In genomic region chr18:51447351-51447896, GRCh38 we compare ENCODE assay signal across 14 cellular contexts.
DNase-seq lines count a peak whose midpoint lies in the region; ATAC-seq, FAIRE-seq and TF ChIP-seq lines count a peak whose summit lies in the region.
"Had no signal": no experiment of that assay in that cellular context is flagged by ENCODE, and none has a peak within 500 bp of the region (broad histone marks: within the 10 kb centered on the region; RNA-seq: fewer than 3 reads in every experiment).

No MANE protein-coding gene starts in this region.

- H3K27ac ChIP-seq in A549 = no peak overlapping the region
- H3K27ac ChIP-seq in CD4-positive, alpha-beta T cell (ENCODE audit: low read depth, low read length) = no peak overlapping the region
- H3K27ac ChIP-seq: skin epidermis, upper lobe of left lung had no signal

- no peak overlapping the region for H3K4me3 Mint-ChIP-seq in nephron progenitor cell
- H3K4me3 Mint-ChIP-seq in CD4-positive, alpha-beta T cell = no peak overlapping the region
- no peak overlapping the region for H3K4me3 Mint-ChIP-seq in activated T-helper 1 cell treated with anti-CD3 and anti-CD28 coated beads, Interleukin-12 subunit alpha, Interleukin-12 subunit beta, Interleukin-2, Interleukin-4 antibody, amounts not matched to agents 30 ng/mL and 10 ng/mL and 1 ng/mL, durations not matched to agents 14 hours and 24 hours and 36 hours
- H3K4me3 Mint-ChIP-seq: effector memory CD8-positive, alpha-beta T cell had no signal

- no peak overlapping the region for H3K4me2 ChIP-seq in A549

- no peak overlapping the region for H3K4me3 ChIP-seq in A549
- H3K4me3 ChIP-seq: skin epidermis, upper lobe of left lung had no signal

- no peak for TF ChIP-seq CTCF in A549 (IDR thresholded peaks at IDR 0.05)
- TF ChIP-seq CTCF in nephron progenitor cell (IDR thresholded peaks at IDR 0.05) = no peak
- TF ChIP-seq CTCF in CD4-positive, alpha-beta T cell (IDR thresholded peaks at IDR 0.05) = no peak

- intact Hi-C loops in CD4-positive, alpha-beta T cell (cut with DNase I, micrococcal nuclease) = no loop called here
- intact Hi-C loops in activated T-helper 1 cell treated with anti-CD3 and anti-CD28 coated beads, Interleukin-12 subunit alpha, Interleukin-12 subunit beta, Interleukin-2, Interleukin-4 antibody, amounts not matched to agents 30 ng/mL and 10 ng/mL and 1 ng/mL, durations not matched to agents 14 hours and 24 hours and 36 hours (cut with micrococcal nuclease) = no loop called here

- H3K9me3 Mint-ChIP-seq in nephron progenitor cell = no peaks in the 10 kb centered on the region
- H3K9me3 Mint-ChIP-seq in CD4-positive, alpha-beta T cell = no peaks in the 10 kb centered on the region
- no peaks in the 10 kb centered on the region for H3K9me3 Mint-ChIP-seq in activated T-helper 1 cell treated with anti-CD3 and anti-CD28 coated beads, Interleukin-12 subunit alpha, Interleukin-12 subunit beta, Interleukin-2, Interleukin-4 antibody, amounts not matched to agents 30 ng/mL and 10 ng/mL and 1 ng/mL, durations not matched to agents 14 hours and 24 hours and 36 hours
- H3K9me3 Mint-ChIP-seq: effector memory CD8-positive, alpha-beta T cell had no signal

- H3K4me1 ChIP-seq in A549 = no peaks in the 10 kb centered on the region
- H3K4me1 ChIP-seq: upper lobe of left lung had no signal

- TF ChIP-seq RAD21 in A549 (conservative IDR thresholded peaks at IDR 0.05 in 1 of 2, IDR thresholded peaks at IDR 0.05 in 1 of 2) = no peak

- TF ChIP-seq POLR2A in A549 (IDR thresholded peaks at IDR 0.05; ENCODE audit: low read length) = no peak

- H3K36me3 Mint-ChIP-seq in nephron progenitor cell (ENCODE audit: low read depth) = no peaks in the 10 kb centered on the region
- H3K36me3 Mint-ChIP-seq in CD4-positive, alpha-beta T cell (ENCODE audit: low read depth) = no peaks in the 10 kb centered on the region
- H3K36me3 Mint-ChIP-seq in activated T-helper 1 cell treated with anti-CD3 and anti-CD28 coated beads, Interleukin-12 subunit alpha, Interleukin-12 subunit beta, Interleukin-2, Interleukin-4 antibody, amounts not matched to agents 30 ng/mL and 10 ng/mL and 1 ng/mL, durations not matched to agents 14 hours and 24 hours and 36 hours (ENCODE audit: low read depth) = no peaks in the 10 kb centered on the region

- ATAC-seq in A549 = peak; percentile 38 to 68; a peak in 3 of 6 replicates
- ATAC-seq in CD4-positive, alpha-beta T cell (ENCODE audit: poor library complexity) = no peak
- ATAC-seq: effector memory CD8-positive, alpha-beta T cell had no signal

- WGBS in A549 (ENCODE audit: missing lambda C conversion rate) = 14% methylated on average over 4 of the region's 9 CpGs

- POLR2A ChIA-PET in A549 (lab: Yijun Ruan, JAX) = no interaction called here
- POLR2A ChIA-PET in CD4-positive, alpha-beta T cell (lab: Charles Lee) = no interaction called here

- no peak for DNase-seq in A549 (ENCODE audit: low read depth in 1 of 2, low spot score in 1 of 2)
- DNase-seq in NCI-H226 = peak; percentile 17
- DNase-seq in globus pallidus (ENCODE audit: low spot score) = peak; percentile 55
- DNase-seq in nephron progenitor cell = no peak
- no peak for DNase-seq in CD4-positive, alpha-beta T cell
- no peak for DNase-seq in activated T-cell treated with anti-CD3 and anti-CD28 coated beads for 4 hours
- DNase-seq in germinal center (ENCODE audit: low spot score) = no peak
- no peak for DNase-seq in activated T-helper 1 cell treated with anti-CD3 and anti-CD28 coated beads, Interleukin-12 subunit alpha, Interleukin-12 subunit beta, Interleukin-2, Interleukin-4 antibody, amounts not matched to agents 30 ng/mL and 10 ng/mL and 1 ng/mL, durations not matched to agents 14 hours and 24 hours and 36 hours (ENCODE audit: low spot score)
- DNase-seq: activated CD8-positive, alpha-beta memory T cell treated with anti-CD3 and anti-CD28 coated beads, Interleukin-2, amount 50 U/mL, for 4 hours; DMS79 treated with DMSO at 0.1 percent for 48 hours; effector memory CD8-positive, alpha-beta T cell; SHP77 had no signal

- H3K27ac Mint-ChIP-seq in nephron progenitor cell = peak overlapping the region; percentile 91
- H3K27ac Mint-ChIP-seq in CD4-positive, alpha-beta T cell = no peak overlapping the region
- no peak overlapping the region for H3K27ac Mint-ChIP-seq in activated T-helper 1 cell treated with anti-CD3 and anti-CD28 coated beads, Interleukin-12 subunit alpha, Interleukin-12 subunit beta, Interleukin-2, Interleukin-4 antibody, amounts not matched to agents 30 ng/mL and 10 ng/mL and 1 ng/mL, durations not matched to agents 14 hours and 24 hours and 36 hours
- H3K27ac Mint-ChIP-seq: effector memory CD8-positive, alpha-beta T cell had no signal

- H3K27me3 Mint-ChIP-seq in nephron progenitor cell (ENCODE audit: low read depth, poor library complexity) = peaks cover 8% of the 10 kb centered on the region
- H3K27me3 Mint-ChIP-seq in CD4-positive, alpha-beta T cell = peaks cover 40% of the 10 kb centered on the region
- H3K27me3 Mint-ChIP-seq in activated T-helper 1 cell treated with anti-CD3 and anti-CD28 coated beads, Interleukin-12 subunit alpha, Interleukin-12 subunit beta, Interleukin-2, Interleukin-4 antibody, amounts not matched to agents 30 ng/mL and 10 ng/mL and 1 ng/mL, durations not matched to agents 14 hours and 24 hours and 36 hours (ENCODE audit: insufficient read depth) = peaks cover 8% of the 10 kb centered on the region

- no peaks in the 10 kb centered on the region for H3K9me3 ChIP-seq in A549
- no peaks in the 10 kb centered on the region for H3K9me3 ChIP-seq in CD4-positive, alpha-beta T cell (ENCODE audit: control insufficient read depth, low read length)
- H3K9me3 ChIP-seq: upper lobe of left lung had no signal

- CTCF ChIA-PET in A549 (lab: Yijun Ruan, JAX) = no interaction called here
- CTCF ChIA-PET in CD4-positive, alpha-beta T cell (lab: Charles Lee) = no interaction called here

- TF ChIP-seq EP300 in A549 (IDR thresholded peaks at IDR 0.05) = no peak

- no peaks in the 10 kb centered on the region for H3K27me3 ChIP-seq in CD4-positive, alpha-beta T cell (ENCODE audit: control insufficient read depth, insufficient read depth, low read length)
- H3K27me3 ChIP-seq: upper lobe of left lung had no signal

- no peak for FAIRE-seq in A549 (lab: Jason Lieb, UNC)

- H3K4me1 Mint-ChIP-seq in nephron progenitor cell = peaks cover 51% of the 10 kb centered on the region
- H3K4me1 Mint-ChIP-seq in CD4-positive, alpha-beta T cell (ENCODE audit: low read depth) = no peaks in the 10 kb centered on the region
- H3K4me1 Mint-ChIP-seq in activated T-helper 1 cell treated with anti-CD3 and anti-CD28 coated beads, Interleukin-12 subunit alpha, Interleukin-12 subunit beta, Interleukin-2, Interleukin-4 antibody, amounts not matched to agents 30 ng/mL and 10 ng/mL and 1 ng/mL, durations not matched to agents 14 hours and 24 hours and 36 hours (ENCODE audit: low read depth) = no peaks in the 10 kb centered on the region

TF ChIP-seq in A549, 52 proteins besides CTCF, POLR2A, EP300 and RAD21:
- TF ChIP-seq MAZ (IDR thresholded peaks at IDR 0.05; ENCODE audit: borderline replicate concordance, low read depth, low read length) (no peak), FOSB (CRISPR knock-in tag; IDR thresholded peaks at IDR 0.05) (no peak), ZSCAN20 (CRISPR knock-in tag; IDR thresholded peaks at IDR 0.05) (no peak), CHD2 (IDR thresholded peaks at IDR 0.05; ENCODE audit: low read length, partially characterized antibody) (no peak), EHF (CRISPR knock-in tag; IDR thresholded peaks at IDR 0.05) (no peak), JUN (IDR thresholded peaks at IDR 0.05) (no peak), BHLHE40 (IDR thresholded peaks at IDR 0.05; ENCODE audit: low read depth, low read length) (no peak), ATOH8 (CRISPR knock-in tag; IDR thresholded peaks at IDR 0.05; ENCODE audit: low read depth) (no peak), TFCP2L1 (CRISPR knock-in tag; IDR thresholded peaks at IDR 0.05) (no peak), CEBPB (IDR thresholded peaks at IDR 0.05) (no peak), CHD4 (IDR thresholded peaks at IDR 0.05; ENCODE audit: borderline replicate concordance) (no peak)

Comparison
In these comparisons a context has a peak if more than half of its experiments do, and no peak if none do; other contexts are left out.
1. DNase-seq: peak in NCI-H226 (single experiment) and globus pallidus (single experiment); none in A549 (0 of 2), nephron progenitor cell (single experiment), CD4-positive, alpha-beta T cell (0 of 10), activated T-cell treated with anti-CD3 and anti-CD28 coated beads for 4 hours (single experiment), germinal center (single experiment) and activated T-helper 1 cell treated with anti-CD3 and anti-CD28 coated beads, Interleukin-12 subunit alpha, Interleukin-12 subunit beta, Interleukin-2, Interleukin-4 antibody, amounts not matched to agents 30 ng/mL and 10 ng/mL and 1 ng/mL, durations not matched to agents 14 hours and 24 hours and 36 hours (single experiment).